In the genomic region with DNA sequence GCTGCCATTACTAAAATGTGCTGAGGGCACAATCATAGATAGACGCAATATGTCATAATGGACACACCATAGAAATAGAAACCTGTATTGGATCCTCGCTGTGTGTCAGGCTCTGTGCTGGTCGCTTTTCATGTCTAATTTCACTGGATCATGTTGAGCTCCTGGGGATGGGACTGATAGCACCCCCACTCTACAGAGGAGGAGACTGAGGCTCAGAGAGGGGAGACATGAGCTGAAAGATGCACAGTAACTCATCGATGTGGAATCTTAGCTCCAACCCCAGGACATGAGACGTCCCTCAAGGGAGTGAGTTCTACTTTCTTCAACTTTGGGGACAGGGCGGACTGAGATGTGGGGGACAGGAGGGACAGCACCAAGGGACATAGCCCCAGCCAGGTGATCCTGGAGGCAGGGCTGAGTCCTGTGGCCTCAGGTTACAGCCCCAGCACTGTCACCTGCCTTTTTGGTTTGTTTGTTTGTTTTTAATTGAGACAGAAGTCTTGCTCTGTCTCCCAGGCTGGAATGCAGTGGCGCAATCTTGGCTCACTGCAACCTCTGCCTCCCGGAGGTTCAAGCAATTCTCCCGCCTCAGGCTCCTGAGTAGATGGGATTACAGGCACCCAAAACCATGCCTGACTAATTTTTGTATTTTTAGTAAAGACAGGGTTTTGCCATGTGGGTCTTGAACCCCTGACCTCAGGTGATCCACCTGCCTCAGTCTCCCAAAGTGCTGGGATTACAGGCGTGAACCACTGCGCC, we compare ENCODE assay signal across 1 cellular context.
TF ChIP-seq lines count a peak whose summit lies in the region.

No MANE protein-coding gene starts in this region.

TF ChIP-seq in H1, 55 proteins besides CTCF, POLR2A, EP300 and RAD21:
- no peak for TF ChIP-seq SP2 (IDR thresholded peaks at IDR 0.05; ENCODE audit: low read length)
- TF ChIP-seq CEBPB (IDR thresholded peaks at IDR 0.05; ENCODE audit: low read depth, low read length): peak; percentile 57; the same call in 1 of the 2 replicates
TF ChIP-seq in H1: peak in this region for 1.
